Comparison of ENCODE assay signal across 8 cellular contexts in genomic region chr11:120400564-120401364, GRCh38.
DNase-seq lines count a peak whose midpoint lies in the region; ATAC-seq and TF ChIP-seq lines count a peak whose summit lies in the region.

No MANE protein-coding gene starts in this region.

- H3K27me3 Mint-ChIP-seq in osteocyte (ENCODE audit: unreplicated experiment): no peaks in the 10 kb centered on the region

- ATAC-seq in HG03571 (IDR thresholded peaks at IDR 0.05; ENCODE audit: unreplicated experiment) (no peak), GM18873 (IDR thresholded peaks at IDR 0.05; ENCODE audit: low FRiP score, unreplicated experiment) (no peak), GM19467 (IDR thresholded peaks at IDR 0.05; ENCODE audit: unreplicated experiment) (no peak), GM19397 (IDR thresholded peaks at IDR 0.05; ENCODE audit: unreplicated experiment) (no peak)

- H3K9me3 Mint-ChIP-seq in osteocyte (ENCODE audit: unreplicated experiment): no peaks in the 10 kb centered on the region

- TF ChIP-seq CTCF in epithelial cell of esophagus (IDR thresholded peaks at IDR 0.05; ENCODE audit: insufficient read depth, low read depth, low read length, missing control alignments) (no peak), osteocyte (IDR thresholded peaks at IDR 0.05) (no peak)

- DNase-seq in EH (ENCODE audit: low read depth) (peak; percentile 98), NCI-H526 treated with DMSO at 0.1 percent for 48 hours (lab: John Stamatoyannopoulos, UW) (peak; percentile 33), epithelial cell of esophagus (ENCODE audit: low read depth) (peak; percentile 97), osteocyte (ENCODE audit: extremely low spot score, unreplicated experiment) (no peak)

- H3K4me3 Mint-ChIP-seq in osteocyte (ENCODE audit: unreplicated experiment): peak overlapping the region; percentile 81

- H3K4me3 ChIP-seq in epithelial cell of esophagus (ENCODE audit: low read length): peak overlapping the region; percentile 30

- H3K27ac Mint-ChIP-seq in osteocyte (ENCODE audit: unreplicated experiment): peak overlapping the region; percentile 97

- peaks cover 48% of the 10 kb centered on the region for H3K4me1 Mint-ChIP-seq in osteocyte (ENCODE audit: unreplicated experiment)

- no peaks in the 10 kb centered on the region for H3K36me3 Mint-ChIP-seq in osteocyte (ENCODE audit: unreplicated experiment)
